ENCODE assay signal across 28 cellular contexts in the genomic region with DNA sequence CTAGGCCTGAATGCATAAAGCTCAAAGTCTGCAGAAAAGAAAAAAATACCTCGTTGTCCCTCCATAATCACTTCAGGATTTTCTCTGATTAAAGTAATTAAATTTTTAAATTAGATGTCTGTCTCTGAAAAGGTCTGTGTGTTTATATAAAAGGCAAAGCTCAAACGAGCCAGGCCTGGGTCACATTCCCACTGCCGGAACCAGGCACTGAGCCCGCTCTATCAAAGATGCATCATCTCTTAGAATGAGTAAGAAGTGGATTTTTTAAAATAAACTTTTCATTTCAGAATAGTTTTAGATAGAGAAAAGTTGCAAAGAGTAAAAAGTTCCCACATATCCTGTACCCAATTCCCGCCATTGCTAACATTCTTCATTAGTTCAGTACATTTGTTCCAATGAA.
"Had no signal": no experiment of that assay in that cellular context is flagged by ENCODE, and none has a peak within 500 bp of the region (broad histone marks: within the 10 kb centered on the region; RNA-seq: fewer than 3 reads in every experiment).

No MANE protein-coding gene starts in this region.

- H3K36me3 ChIP-seq: Peyer's patch, SJSA1 had no signal

- ATAC-seq: activated T-helper 17 cell treated with anti-CD3 and anti-CD28 coated beads, Interleukin-2, amount 50 U/mL, for 72 hours; body of pancreas; SK-N-SH treated with all-trans-retinoic acid at 6 μM for 48 hours; T-helper 17 cell had no signal

- H3K27me3 ChIP-seq: body of pancreas, Peyer's patch, SJSA1 had no signal

- H3K4me3 ChIP-seq: body of pancreas, Peyer's patch, SJSA1 had no signal

- H3K9me3 ChIP-seq: body of pancreas, Peyer's patch, SJSA1 had no signal

- DNase-seq: activated B cell treated with CpG ODN at 0.5 μM for 24 hours; activated CD4-positive, alpha-beta memory T cell treated with anti-CD3 and anti-CD28 coated beads for 36 hours; activated CD4-positive, alpha-beta T cell treated with anti-CD3 and anti-CD28 coated beads, Interleukin-2, amount 10 ng/mL, durations not matched to agents 7 days and 5 days; activated CD8-positive, alpha-beta memory T cell treated with anti-CD3 and anti-CD28 coated beads for 24 hours; activated gamma-delta T cell; activated naive CD4-positive, alpha-beta T cell treated with anti-CD3 and anti-CD28 coated beads for 36 hours; activated T-cell treated with anti-CD3 and anti-CD28 coated beads for 4 hours; activated T-cell treated with anti-CD3 and anti-CD28 coated beads, Interleukin-2, amount 50 U/mL, for 48 hours; amygdala; body of pancreas; MM.1S; NCI-H1105; NCI-H1436; NCI-H187; NCI-H2081; NCI-H510A treated with DMSO at 0.1 percent for 48 hours; NCI-H69; NK-92 treated with Interleukin-12 subunit alpha and Interleukin-12 subunit beta, amount 100 ng/mL, for 24 hours; OCI-M1; Peyer's patch; Right ventricle myocardium superior; T-helper 17 cell; T-helper 9 cell had no signal

- H3K27ac ChIP-seq: body of pancreas, KMS-11, Peyer's patch, RWPE1, SJSA1 had no signal

- H3K4me1 ChIP-seq: body of pancreas, Peyer's patch, SJSA1 had no signal
